In genomic region chr19:6531163-6531955, GRCh38 we compare ENCODE assay signal across 9 cellular contexts. TPM values are rescaled to one million over a fixed set of nuclear protein-coding genes. Genes with fewer than 3 reads are reported as not detected.
DNase-seq lines count a peak whose midpoint lies in the region; ATAC-seq, FAIRE-seq and TF ChIP-seq lines count a peak whose summit lies in the region.
"Had no signal": no experiment of that assay in that cellular context is flagged by ENCODE, and none has a peak within 500 bp of the region (broad histone marks: within the 10 kb centered on the region; RNA-seq: fewer than 3 reads in every experiment).

No MANE protein-coding gene starts in this region.

- H2AFZ ChIP-seq in GM23248 = peak overlapping the region; percentile 99
- no peak overlapping the region for H2AFZ ChIP-seq in SU-DHL-6 (ENCODE audit: low read depth, low read length, severe bottlenecking)

- H3K36me3 ChIP-seq in GM23248 (ENCODE audit: low read depth) = no peaks in the 10 kb centered on the region
- H3K36me3 ChIP-seq in SU-DHL-6 (ENCODE audit: low read length) = no peaks in the 10 kb centered on the region
- H3K36me3 ChIP-seq in small intestine (ENCODE audit: control insufficient read depth in 2 of 2, insufficient read depth in 2 of 2, low read length in 2 of 2) = no peaks in the 10 kb centered on the region

- peaks cover 9% of the 10 kb centered on the region for H3K27me3 ChIP-seq in GM23248 (replicated peaks; ENCODE audit: insufficient read depth)
- H3K27me3 ChIP-seq in SU-DHL-6 (ENCODE audit: low read length) = no peaks in the 10 kb centered on the region
- H3K27me3 ChIP-seq in foreskin keratinocyte = no peaks in the 10 kb centered on the region
- peaks cover 6 to 12% of the 10 kb centered on the region in 2 donors for H3K27me3 ChIP-seq in small intestine (ENCODE audit: control insufficient read depth in 2 of 2, insufficient read depth in 2 of 2, low read length in 2 of 2)

- H3K79me2 ChIP-seq in GM23248 (ENCODE audit: insufficient read depth) (no peaks in the 10 kb centered on the region), SU-DHL-6 (ENCODE audit: insufficient read depth, low read length) (peaks cover 13% of the 10 kb centered on the region)

- H4K20me1 ChIP-seq in GM23248 (ENCODE audit: insufficient read depth) (no peaks in the 10 kb centered on the region), SU-DHL-6 (ENCODE audit: low read depth, low read length) (no peaks in the 10 kb centered on the region)

- 6 to 7% methylated on average over 28 to 37 of the region's 57 CpGs for WGBS in GM23248 (ENCODE audit: low coverage in 1 of 2, low lambda C conversion rate in 2 of 2, missing lambda C conversion rate in 2 of 2), 2 experiments
- WGBS in small intestine, 3 donors = 9 to 16% (median 11%) methylated on average over 48 to 57 of the region's 57 CpGs

- H3K9me2 ChIP-seq in GM23248 (ENCODE audit: insufficient read depth) = no peaks in the 10 kb centered on the region
- no peaks in the 10 kb centered on the region for H3K9me2 ChIP-seq in SU-DHL-6 (replicated peaks; ENCODE audit: insufficient read depth, low read length)

- DNase-seq in GM23248 = no peak
- DNase-seq in foreskin keratinocyte = no peak
- no peak for DNase-seq in small intestine
- no peak for DNase-seq in SKM-1 treated with dmso at 0.1 percent for 144 hours (lab: John Stamatoyannopoulos, UW; ENCODE audit: unreplicated experiment)
- DNase-seq in NCI-H526 treated with DMSO at 0.1 percent for 48 hours (lab: John Stamatoyannopoulos, UW) = no peak
- no peak for DNase-seq in AML-193 (lab: John Stamatoyannopoulos, UW)

- H3K4me2 ChIP-seq in GM23248 (ENCODE audit: unreplicated experiment) (peak overlapping the region; percentile 90), SU-DHL-6 (ENCODE audit: low read depth, low read length, poor library complexity, severe bottlenecking) (peak overlapping the region; percentile 76)

- no peak overlapping the region for H3K27ac ChIP-seq in GM23248
- peak overlapping the region; percentile 75 for H3K27ac ChIP-seq in SU-DHL-6 (ENCODE audit: low read depth, low read length)
- peak overlapping the region; percentile 77 for H3K27ac ChIP-seq in foreskin keratinocyte
- no peak overlapping the region for H3K27ac ChIP-seq in small intestine (ENCODE audit: low read depth in 1 of 2, low read length in 1 of 2)

- H3K4me1 ChIP-seq in GM23248 (ENCODE audit: insufficient read depth) = peaks cover 4% of the 10 kb centered on the region
- H3K4me1 ChIP-seq in foreskin keratinocyte = no peaks in the 10 kb centered on the region
- peaks cover 0 to 2% of the 10 kb centered on the region in 2 donors for H3K4me1 ChIP-seq in small intestine (ENCODE audit: control insufficient read depth in 2 of 2, insufficient read depth in 1 of 2, low read depth in 1 of 2, low read length in 1 of 2)

- H3K4me3 ChIP-seq in GM23248 (peak overlapping the region; percentile 94), SU-DHL-6 (ENCODE audit: insufficient read depth, low read length, poor library complexity, severe bottlenecking) (peak overlapping the region; percentile 81), small intestine (ENCODE audit: low read depth in 1 of 2, low read length in 2 of 2) (peak overlapping the region; percentile 28 to 42)

- no peak for FAIRE-seq in small intestine (lab: Jason Lieb, UNC)

- no peak for TF ChIP-seq CTCF in SU-DHL-6 (IDR thresholded peaks at IDR 0.05; ENCODE audit: insufficient read depth, low read length, poor library complexity, severe bottlenecking)
- no peak for TF ChIP-seq CTCF in foreskin keratinocyte (conservative IDR thresholded peaks at IDR 0.05)

- H3F3A ChIP-seq in GM23248 (ENCODE audit: insufficient read depth) = no peaks in the 10 kb centered on the region
- peaks cover 35% of the 10 kb centered on the region for H3F3A ChIP-seq in SU-DHL-6 (ENCODE audit: insufficient read depth)

- in situ Hi-C loops in GM23248 (cut with MboI) = no loop called here

- ATAC-seq in foreskin keratinocyte = peak; percentile 3
- ATAC-seq in HG03378 (IDR thresholded peaks at IDR 0.05; ENCODE audit: unreplicated experiment) = no peak

- H3K9ac ChIP-seq in GM23248 (peak overlapping the region; percentile 93), SU-DHL-6 (ENCODE audit: low read length) (peak overlapping the region; percentile 90)

- H3K9me3 ChIP-seq in GM23248 (ENCODE audit: low read depth) (no peaks in the 10 kb centered on the region), SU-DHL-6 (ENCODE audit: insufficient read depth, low read length) (no peaks in the 10 kb centered on the region), small intestine (ENCODE audit: control insufficient read depth, low read depth) (no peaks in the 10 kb centered on the region)

RNA-seq across cellular contexts. Expression of gene TNFSF9, which starts 0.5 kb away (rescaled TPM):
- 0.22 and 1.1 TPM in 2 replicates for total RNA-seq in GM23248 (2014; rRNA removed; shearing (Covaris generic))
- polyA plus RNA-seq in GM23248 (2016; fragmentation: Nextera tagmentation; extraction: Ambion mirVana) (0.29 and 0.58 TPM in 2 replicates), foreskin keratinocyte (27.7 and 35.4 TPM in 2 replicates), small intestine (under 1 TPM in 1 of 3 donors, not detected in 2; 0.37 TPM)
- total RNA-seq in foreskin keratinocyte = 23.2 and 27.9 TPM in 2 replicates

RNA-seq across cellular contexts. Expression of gene TUBB4A, which starts 29.2 kb away (rescaled TPM):
- total RNA-seq in GM23248 (2014; rRNA removed; shearing (Covaris generic)) = not detected in 2 replicates
- polyA plus RNA-seq in GM23248 (2016; fragmentation: Nextera tagmentation; extraction: Ambion mirVana) (not detected in 2 replicates), foreskin keratinocyte (not detected in 2 replicates), small intestine (1 to 10 TPM in 2 of 3 donors, not detected in 1; 1.1 to 5.8 TPM)
- not detected in 2 replicates for total RNA-seq in foreskin keratinocyte
- total RNA-seq: myocyte had no signal

RNA-seq across cellular contexts. Expression of gene DENND1C, which starts 49.8 kb away (rescaled TPM):
- total RNA-seq in GM23248 (2014; rRNA removed; shearing (Covaris generic)) = not detected in 2 replicates
- not detected in 2 replicates for polyA plus RNA-seq in GM23248 (2016; fragmentation: Nextera tagmentation; extraction: Ambion mirVana)
- 0.07 and 0.10 TPM in 2 replicates for total RNA-seq in foreskin keratinocyte
- 0.13 and 0.20 TPM in 2 replicates for polyA plus RNA-seq in foreskin keratinocyte
- 10 to 100 TPM in 1 of 3 donors, 1 to 10 TPM in 2; 4.0 to 11.2 (median 8.1) TPM for polyA plus RNA-seq in small intestine
- total RNA-seq: myocyte had no signal

RNA-seq across cellular contexts. Expression of gene CD70, which starts 59.6 kb away (rescaled TPM):
- total RNA-seq in GM23248 (2014; rRNA removed; shearing (Covaris generic)) = not detected in 2 replicates
- polyA plus RNA-seq in GM23248 (2016; fragmentation: Nextera tagmentation; extraction: Ambion mirVana) (0.20 and 0.49 TPM in 2 replicates), foreskin keratinocyte (0.96 and 1.5 TPM in 2 replicates), small intestine (under 1 TPM in 2 of 3 donors, not detected in 1; 0.15 to 0.89 TPM)
- total RNA-seq in foreskin keratinocyte = 0.81 and 0.85 TPM in 2 replicates

Comparison
In these comparisons a context has a peak if more than half of its experiments do, and no peak if none do; other contexts are left out.
1. H3K27ac ChIP-seq: peak in SU-DHL-6 (single experiment) and foreskin keratinocyte (single experiment); none in GM23248 (single experiment) and small intestine (0 of 2).
2. H3K4me3 ChIP-seq: peak in every context shown above with its lines; median percentile 94 in GM23248; 81 in SU-DHL-6; 35 in small intestine.
3. RNA of gene TNFSF9, which starts 0.5 kb away (polyA plus RNA-seq): 27.7 to 35.4 TPM in foreskin keratinocyte; 0.29 to 0.58 TPM in GM23248 and 0.37 TPM in small intestine; every median in the first group is over 10 times any median in the second.